22 cellular contexts compared by ENCODE assay signal in the genomic region with DNA sequence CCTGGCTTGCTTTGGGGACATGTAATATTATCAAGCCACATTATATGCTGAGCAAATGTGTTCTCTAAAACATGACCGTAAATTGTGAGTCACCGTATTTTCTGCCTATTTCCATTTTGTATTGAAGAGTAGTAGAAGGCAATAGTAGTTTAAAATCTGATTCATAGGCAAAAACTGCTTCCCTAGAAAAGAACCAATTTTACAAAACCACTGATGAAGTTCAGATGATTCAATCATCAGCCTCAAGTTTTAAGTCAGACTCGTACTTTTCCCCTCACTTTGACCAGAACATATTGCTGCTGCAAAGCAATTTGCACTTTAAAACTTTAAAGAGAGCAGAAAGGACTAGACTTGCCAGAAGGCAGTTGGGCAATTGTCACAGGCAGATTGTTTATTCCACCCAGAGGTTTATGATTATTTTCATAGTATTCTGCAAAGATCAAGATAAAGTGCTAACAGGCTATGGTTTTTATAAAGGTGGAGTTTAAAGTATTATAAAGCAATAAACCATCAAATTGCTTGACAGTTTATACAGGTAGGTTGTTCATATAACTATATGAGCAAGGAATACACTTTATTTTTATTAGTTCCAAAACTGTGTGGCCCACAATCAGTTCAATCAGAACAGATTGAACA.
DNase-seq lines count a peak whose midpoint lies in the region; ATAC-seq and TF ChIP-seq lines count a peak whose summit lies in the region.
"Had no signal": no experiment of that assay in that cellular context is flagged by ENCODE, and none has a peak within 500 bp of the region (broad histone marks: within the 10 kb centered on the region; RNA-seq: fewer than 3 reads in every experiment).

No MANE protein-coding gene starts in this region.

- CTCF ChIA-PET in PC-3 (lab: Charles Lee), result no interaction called here

- TF ChIP-seq CTCF in PC-3 (conservative IDR thresholded peaks at IDR 0.05; ENCODE audit: low read depth, low read length), result no peak
- TF ChIP-seq CTCF in natural killer cell (IDR thresholded peaks at IDR 0.05), result no peak

- WGBS in right cardiac atrium, result 91% methylated on average over 3 of the region's 3 CpGs

- no peaks in the 10 kb centered on the region for H3K36me3 ChIP-seq in PC-3 (ENCODE audit: low read depth, low read length)
- H3K36me3 ChIP-seq: esophagus squamous epithelium, neutrophil, Peyer's patch, SJSA1 had no signal

- DNase-seq in GM03348 (ENCODE audit: low spot score) (peak; percentile 32), PC-3 (peak; percentile 39), fibroblast of gingiva (ENCODE audit: low read depth) (peak; percentile 67), skeletal muscle cell (ENCODE audit: low read depth) (peak; percentile 36), natural killer cell (no peak), right cardiac atrium (no peak)
- DNase-seq: ACHN; activated CD4-positive, alpha-beta T cell treated with anti-CD3 and anti-CD28 coated beads for 36 hours; activated effector memory CD4-positive, alpha-beta T cell treated with anti-CD3 and anti-CD28 coated beads, Interleukin-2, amount 50 U/mL, for 16 hours; activated naive CD8-positive, alpha-beta T cell treated with anti-CD3 and anti-CD28 coated beads, Interleukin-2, amount 10 ng/mL, durations not matched to agents 7 days and 5 days; Calu3; esophagus squamous epithelium; NCI-H524; Peyer's patch; psoas muscle had no signal

- H3K36me3 Mint-ChIP-seq in natural killer cell, result no peaks in the 10 kb centered on the region
- H3K36me3 Mint-ChIP-seq: activated naive CD8-positive, alpha-beta T cell treated with anti-CD3 and anti-CD28 coated beads, Interleukin-2, amount 10 ng/mL, durations not matched to agents 7 days and 5 days; CD14-positive monocyte had no signal

- no peaks in the 10 kb centered on the region for H3K9me2 ChIP-seq in PC-3 (replicated peaks; ENCODE audit: low read length)

- no peaks in the 10 kb centered on the region for H3K4me1 Mint-ChIP-seq in natural killer cell
- H3K4me1 Mint-ChIP-seq: activated CD4-positive, alpha-beta T cell treated with anti-CD3 and anti-CD28 coated beads for 36 hours; activated naive CD8-positive, alpha-beta T cell treated with anti-CD3 and anti-CD28 coated beads, Interleukin-2, amount 10 ng/mL, durations not matched to agents 7 days and 5 days; CD14-positive monocyte had no signal

- H3K27ac Mint-ChIP-seq in natural killer cell, result no peak overlapping the region
- H3K27ac Mint-ChIP-seq: activated CD4-positive, alpha-beta T cell treated with anti-CD3 and anti-CD28 coated beads for 36 hours; activated naive CD8-positive, alpha-beta T cell treated with anti-CD3 and anti-CD28 coated beads, Interleukin-2, amount 10 ng/mL, durations not matched to agents 7 days and 5 days; CD14-positive monocyte had no signal

- peak overlapping the region; percentile 98 for H3K27ac ChIP-seq in PC-3 (ENCODE audit: low read length)
- H3K27ac ChIP-seq in right cardiac atrium (ENCODE audit: low read length), result no peak overlapping the region
- H3K27ac ChIP-seq: coronary artery, esophagus squamous epithelium, neutrophil, Peyer's patch, psoas muscle, SJSA1, skin epidermis had no signal

- H3K9me3 Mint-ChIP-seq in natural killer cell, result peaks cover 0 to 2% of the 10 kb centered on the region in 2 donors

- no peak overlapping the region for H3K4me3 Mint-ChIP-seq in natural killer cell
- H3K4me3 Mint-ChIP-seq: activated CD4-positive, alpha-beta T cell treated with anti-CD3 and anti-CD28 coated beads for 36 hours; activated naive CD8-positive, alpha-beta T cell treated with anti-CD3 and anti-CD28 coated beads, Interleukin-2, amount 10 ng/mL, durations not matched to agents 7 days and 5 days; CD14-positive monocyte had no signal

- BruUV-seq in PC-3 (replicated peaks; lab: Mats Ljungman, UMichigan), result no TSS peak

- peak overlapping the region; percentile 69 for H3K9ac ChIP-seq in PC-3 (ENCODE audit: low read length)

- H3K79me2 ChIP-seq in PC-3 (ENCODE audit: low read length), result no peaks in the 10 kb centered on the region

- no peak overlapping the region for H3K4me3 ChIP-seq in PC-3 (ENCODE audit: low read length)
- H3K4me3 ChIP-seq in skeletal muscle cell (ENCODE audit: low read depth, low read length), result no peak overlapping the region
- H3K4me3 ChIP-seq in right cardiac atrium (ENCODE audit: low read length), result no peak overlapping the region
- H3K4me3 ChIP-seq: coronary artery, esophagus squamous epithelium, Peyer's patch, psoas muscle, SJSA1, skin epidermis had no signal

- peaks cover 34% of the 10 kb centered on the region for H3K4me1 ChIP-seq in PC-3 (ENCODE audit: insufficient read depth, low read length)
- no peaks in the 10 kb centered on the region for H3K4me1 ChIP-seq in right cardiac atrium (ENCODE audit: control insufficient read depth, insufficient read depth, low read length)
- H3K4me1 ChIP-seq: esophagus squamous epithelium, Peyer's patch, psoas muscle, SJSA1 had no signal

- intact Hi-C loops in PC-3 (cut with micrococcal nuclease), result no loop called here
- intact Hi-C loops in natural killer cell (cut with micrococcal nuclease), result no loop called here
- intact Hi-C loops in right cardiac atrium (cut with DNase I), result no loop called here

- ATAC-seq in PC-3 (no peak), HG03097 (IDR thresholded peaks at IDR 0.05; ENCODE audit: low FRiP score, unreplicated experiment) (no peak), natural killer cell (no peak), GM21528 (IDR thresholded peaks at IDR 0.05; ENCODE audit: low FRiP score, unreplicated experiment) (no peak), right cardiac atrium (no peak)
- ATAC-seq: activated CD4-positive, alpha-beta T cell treated with anti-CD3 and anti-CD28 coated beads for 36 hours; psoas muscle had no signal

- H2AFZ ChIP-seq in PC-3 (ENCODE audit: low read length), result peak overlapping the region; percentile 65; the same call in 1 of the 2 replicates

- no peaks in the 10 kb centered on the region for H3K27me3 ChIP-seq in PC-3 (ENCODE audit: low read length)
- no peaks in the 10 kb centered on the region for H3K27me3 ChIP-seq in right cardiac atrium (ENCODE audit: control insufficient read depth, insufficient read depth)
- H3K27me3 ChIP-seq: esophagus squamous epithelium, neutrophil, Peyer's patch, SJSA1 had no signal

- H4K20me1 ChIP-seq in PC-3 (ENCODE audit: low read length), result no peaks in the 10 kb centered on the region

- H3K27me3 Mint-ChIP-seq in natural killer cell (ENCODE audit: low read depth in 2 of 2), result peaks cover 0 to 2% of the 10 kb centered on the region in 2 donors
- H3K27me3 Mint-ChIP-seq: activated CD4-positive, alpha-beta T cell treated with anti-CD3 and anti-CD28 coated beads for 36 hours; activated naive CD8-positive, alpha-beta T cell treated with anti-CD3 and anti-CD28 coated beads, Interleukin-2, amount 10 ng/mL, durations not matched to agents 7 days and 5 days had no signal

- no peaks in the 10 kb centered on the region for H3F3A ChIP-seq in PC-3 (ENCODE audit: low read length, unreplicated experiment)

- H3K9me3 ChIP-seq in PC-3 (ENCODE audit: low read length), result 0 out of 2 replicates have a peak, but pooled peaks cover 4% of the 10 kb centered on the region
- H3K9me3 ChIP-seq in right cardiac atrium (ENCODE audit: control insufficient read depth, low read length), result no peaks in the 10 kb centered on the region
- H3K9me3 ChIP-seq: neutrophil, Peyer's patch, psoas muscle, SJSA1 had no signal

- POLR2A ChIA-PET in PC-3 (lab: Charles Lee; ENCODE audit: unreplicated experiment), result no interaction called here

- H3K4me2 ChIP-seq in PC-3 (ENCODE audit: low read length), result peak overlapping the region; percentile 55; the same call in 1 of the 2 replicates

Comparison
In these comparisons a context has a peak if more than half of its experiments do, and no peak if none do; other contexts are left out.
1. DNase-seq: peak in GM03348 (single experiment), PC-3 (single experiment), fibroblast of gingiva (single experiment) and skeletal muscle cell (single experiment); none in natural killer cell (single experiment) and right cardiac atrium (0 of 3).